In the genomic region with DNA sequence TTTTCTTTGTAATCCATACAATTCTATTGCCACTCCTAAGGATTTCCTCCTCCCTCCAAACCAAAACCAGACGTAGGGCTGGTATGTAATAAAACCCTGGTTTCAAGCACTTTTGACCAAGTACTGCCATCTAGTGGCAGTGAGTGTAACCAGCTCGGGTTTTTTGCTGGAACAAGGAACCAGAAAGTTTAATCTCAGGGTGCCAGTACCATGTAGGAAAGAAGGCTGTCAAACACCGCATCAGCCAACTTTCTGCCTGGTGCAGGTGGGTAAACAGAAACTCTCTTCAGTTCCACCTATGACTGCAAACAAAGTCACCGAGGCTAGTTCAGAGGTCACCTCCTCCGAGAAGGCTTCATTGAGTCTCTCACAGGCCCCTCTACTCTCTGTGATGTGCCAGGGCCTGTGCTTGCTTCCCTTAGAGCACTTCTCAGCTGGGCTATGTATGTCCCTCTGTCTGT, we compare ENCODE assay signal across 9 cellular contexts. TPM values are rescaled to one million over a fixed set of nuclear protein-coding genes. Genes with fewer than 3 reads are reported as not detected.
DNase-seq lines count a peak whose midpoint lies in the region; ATAC-seq, FAIRE-seq and TF ChIP-seq lines count a peak whose summit lies in the region.
"Had no signal": no experiment of that assay in that cellular context is flagged by ENCODE, and none has a peak within 500 bp of the region (broad histone marks: within the 10 kb centered on the region; RNA-seq: fewer than 3 reads in every experiment).

No MANE protein-coding gene starts in this region.

- H2AFZ ChIP-seq in trophoblast cell (ENCODE audit: insufficient read depth, low read length, poor library complexity) = no peak overlapping the region

- no peak overlapping the region for H3K18ac ChIP-seq in trophoblast cell (ENCODE audit: low read length)

- in situ Hi-C loops in GM13976 (cut with MboI; ENCODE audit: low sequenced_read_pairs, unreplicated experiment) = no loop called here

- H3K36me3 ChIP-seq in SK-N-MC (ENCODE audit: insufficient read depth, low read length) (no peaks in the 10 kb centered on the region), trophoblast cell (ENCODE audit: control insufficient read depth in 1 of 2, insufficient read depth in 2 of 2, low read length in 2 of 2) (no peaks in the 10 kb centered on the region)

- no peaks in the 10 kb centered on the region for H3K36me3 Mint-ChIP-seq in activated naive CD4-positive, alpha-beta T cell treated with anti-CD3 and anti-CD28 coated beads, Interleukin-2, amount 50 U/mL, for 72 hours

- H4K8ac ChIP-seq in trophoblast cell (ENCODE audit: low read depth, low read length) = no peak overlapping the region

- H3K4me3 ChIP-seq in SK-N-MC (no peak overlapping the region), trophoblast cell (ENCODE audit: low read depth, low read length) (no peak overlapping the region)
- H3K4me3 ChIP-seq: skin epidermis had no signal

- H3K27me3 ChIP-seq in trophoblast cell (ENCODE audit: insufficient read depth, low read length) = no peaks in the 10 kb centered on the region

- no peak overlapping the region for H3K23ac ChIP-seq in trophoblast cell (ENCODE audit: low read length)

- H2BK5ac ChIP-seq in trophoblast cell (ENCODE audit: low read depth, low read length, poor library complexity) = no peak overlapping the region

- no peaks in the 10 kb centered on the region for H3K4me1 ChIP-seq in trophoblast cell (ENCODE audit: control insufficient read depth in 1 of 2, insufficient read depth in 2 of 2, low read length in 2 of 2)

- no peak overlapping the region for H3K14ac ChIP-seq in trophoblast cell (ENCODE audit: low read length)

- no peaks in the 10 kb centered on the region for H3K79me1 ChIP-seq in trophoblast cell (ENCODE audit: low read length)

- ATAC-seq in activated naive CD4-positive, alpha-beta T cell treated with anti-CD3 and anti-CD28 coated beads, Interleukin-2, amount 50 U/mL, for 72 hours = peak; percentile 40 to 76

- no peak overlapping the region for H3K4me2 ChIP-seq in trophoblast cell (ENCODE audit: low read length)

- no peaks in the 10 kb centered on the region for H3K79me2 ChIP-seq in trophoblast cell (ENCODE audit: control insufficient read depth, insufficient read depth, low read length, poor library complexity)

- no peak overlapping the region for H4K91ac ChIP-seq in trophoblast cell (ENCODE audit: low read depth, low read length)

- H3K27ac ChIP-seq in SK-N-MC (no peak overlapping the region), trophoblast cell (ENCODE audit: low read depth, low read length) (no peak overlapping the region)

- WGBS in trophoblast cell (ENCODE audit: extremely low coverage, insufficient coverage, insufficient read length) = no CpG with 5 or more reads among the region's 5 CpGs

- H3K9ac ChIP-seq in SK-N-MC (ENCODE audit: insufficient read length) (no peak overlapping the region), trophoblast cell (ENCODE audit: low read length) (no peak overlapping the region)

- no peak overlapping the region for H3K4ac ChIP-seq in trophoblast cell (ENCODE audit: low read depth, low read length)

- H2BK12ac ChIP-seq in trophoblast cell (ENCODE audit: low read length) = peak overlapping the region; percentile 67

- H3K9me3 ChIP-seq in SK-N-MC (ENCODE audit: low read depth, low read length) = no peaks in the 10 kb centered on the region
- H3K9me3 ChIP-seq in trophoblast cell (ENCODE audit: insufficient read depth, low read depth, low read length) = no peaks in the 10 kb centered on the region

- no peaks in the 10 kb centered on the region for H3K9me3 Mint-ChIP-seq in activated naive CD4-positive, alpha-beta T cell treated with anti-CD3 and anti-CD28 coated beads, Interleukin-2, amount 50 U/mL, for 72 hours

- H2BK120ac ChIP-seq in trophoblast cell (ENCODE audit: insufficient read depth, low read length, poor library complexity) = no peak overlapping the region

- peak; percentile 94 for FAIRE-seq in A204.1 (lab: Jason Lieb, UNC)

- peak; percentile 70 for TF ChIP-seq CTCF in GM13976 (IDR thresholded peaks at IDR 0.05; ENCODE audit: borderline replicate concordance, control extremely low read depth, extremely low read depth, insufficient read depth, missing control alignments)

- DNase-seq in GM13976 (ENCODE audit: low spot score) (peak; percentile 64), LoVo (ENCODE audit: low spot score) (peak; percentile 68), SK-N-MC (ENCODE audit: low read depth, low spot score) (peak; percentile 16), glomerular endothelial cell (ENCODE audit: extremely low read depth, low read depth, low spot score) (peak; percentile 23), trophoblast cell (peak; percentile 55 to 90), NCI-H187 (lab: John Stamatoyannopoulos, UW) (no peak)
- DNase-seq in activated naive CD4-positive, alpha-beta T cell treated with anti-CD3 and anti-CD28 coated beads, Interleukin-2, amount 50 U/mL, for 72 hours (ENCODE audit: low spot score in 2 of 2) = peak in 1 of 2 donors; percentile 60

- H3K27ac Mint-ChIP-seq in activated naive CD4-positive, alpha-beta T cell treated with anti-CD3 and anti-CD28 coated beads, Interleukin-2, amount 50 U/mL, for 72 hours = no peak overlapping the region

- H2AK5ac ChIP-seq in trophoblast cell (ENCODE audit: low read length) = no peak overlapping the region

- no peak overlapping the region for H4K12ac ChIP-seq in trophoblast cell (ENCODE audit: low read depth, low read length)

RNA-seq across cellular contexts. Expression of a gene that starts 10.2 kb away (rescaled TPM):
- total RNA-seq in activated naive CD4-positive, alpha-beta T cell treated with anti-CD3 and anti-CD28 coated beads, Interleukin-2, amount 50 U/mL, for 72 hours = 1 to 10 TPM; 1.1 to 1.4 TPM
- 3.6 TPM in 1 of 2 replicates, not detected in the other for total RNA-seq in glomerular endothelial cell
- polyA plus RNA-seq in trophoblast cell (2013) = 6.3 and 7.0 TPM in 2 replicates

RNA-seq across cellular contexts. Expression of a gene that starts 32.1 kb away (rescaled TPM):
- total RNA-seq in activated naive CD4-positive, alpha-beta T cell treated with anti-CD3 and anti-CD28 coated beads, Interleukin-2, amount 50 U/mL, for 72 hours = not detected
- total RNA-seq in glomerular endothelial cell = not detected in 2 replicates
- polyA plus RNA-seq in trophoblast cell (2013) = not detected in 2 replicates

Comparison
In these comparisons a context has a peak if more than half of its experiments do, and no peak if none do; other contexts are left out.
1. DNase-seq: peak in GM13976 (single experiment), LoVo (single experiment), SK-N-MC (single experiment), glomerular endothelial cell (single experiment) and trophoblast cell (2 of 2); none in NCI-H187 (0 of 2).